ENCODE assay signal across 12 cellular contexts in genomic region chr2:236988690-236989639, GRCh38.
A peak's percentile ranks its signal among the peaks of the same experiment; 100 is the strongest.
DNase-seq lines count a peak whose midpoint lies in the region; ATAC-seq and TF ChIP-seq lines count a peak whose summit lies in the region.
"Had no signal": no experiment of that assay in that cellular context is flagged by ENCODE, and none has a peak within 500 bp of the region (broad histone marks: within the 10 kb centered on the region; RNA-seq: fewer than 3 reads in every experiment).

No MANE protein-coding gene starts in this region.

- H3K36me3 Mint-ChIP-seq in CD14-positive monocyte = no peaks in the 10 kb centered on the region
- H3K36me3 Mint-ChIP-seq in activated CD8-positive, alpha-beta T cell treated with anti-CD3 and anti-CD28 coated beads for 36 hours (ENCODE audit: low read depth) = no peaks in the 10 kb centered on the region
- no peaks in the 10 kb centered on the region for H3K36me3 Mint-ChIP-seq in activated CD8-positive, alpha-beta memory T cell treated with anti-CD3 and anti-CD28 coated beads, Interleukin-2, amount 10 ng/mL, durations not matched to agents 7 days and 5 days

- CTCF ChIA-PET in activated CD8-positive, alpha-beta T cell treated with anti-CD3 and anti-CD28 coated beads for 36 hours (lab: Charles Lee) = no interaction called here
- CTCF ChIA-PET in activated CD8-positive, alpha-beta memory T cell treated with anti-CD3 and anti-CD28 coated beads, Interleukin-2, amount 10 ng/mL, durations not matched to agents 7 days and 5 days (lab: Charles Lee) = no interaction called here

- no peaks in the 10 kb centered on the region for H3K27me3 ChIP-seq in right atrium auricular region

- intact Hi-C loops in CD14-positive monocyte (cut with micrococcal nuclease) (no loop called here), posterior vena cava (cut with DNase I) (no loop called here)
- intact Hi-C loops in activated CD8-positive, alpha-beta T cell treated with anti-CD3 and anti-CD28 coated beads for 36 hours (cut with micrococcal nuclease) = no loop called here

- H3K27ac Mint-ChIP-seq in CD14-positive monocyte = peak overlapping the region; percentile 64 to 93 (median 83)
- H3K27ac Mint-ChIP-seq in activated CD8-positive, alpha-beta T cell treated with anti-CD3 and anti-CD28 coated beads for 36 hours = no peak overlapping the region
- no peak overlapping the region for H3K27ac Mint-ChIP-seq in activated CD8-positive, alpha-beta memory T cell treated with anti-CD3 and anti-CD28 coated beads, Interleukin-2, amount 10 ng/mL, durations not matched to agents 7 days and 5 days
- H3K27ac Mint-ChIP-seq: activated CD4-positive, alpha-beta T cell treated with anti-CD3 and anti-CD28 coated beads for 36 hours; activated naive CD4-positive, alpha-beta T cell treated with anti-CD3 and anti-CD28 coated beads for 36 hours had no signal

- H3K27ac ChIP-seq in right atrium auricular region = peak overlapping the region; percentile 52 to 59

- no peaks in the 10 kb centered on the region for H3K36me3 ChIP-seq in right atrium auricular region

- no peak for TF ChIP-seq CTCF in CD14-positive monocyte (IDR thresholded peaks at IDR 0.05)
- no peak for TF ChIP-seq CTCF in right atrium auricular region (IDR thresholded peaks at IDR 0.05)
- TF ChIP-seq CTCF in activated CD8-positive, alpha-beta T cell treated with anti-CD3 and anti-CD28 coated beads for 36 hours (IDR thresholded peaks at IDR 0.05) = no peak

- DNase-seq in CD14-positive monocyte (ENCODE audit: low spot score) (peak; percentile 71), SKM-1 treated with dmso at 0.1 percent for 144 hours (lab: John Stamatoyannopoulos, UW; ENCODE audit: unreplicated experiment) (peak; percentile 84), right atrium auricular region (ENCODE audit: low spot score) (peak; percentile 94), posterior vena cava (ENCODE audit: low spot score) (peak; percentile 88), kidney tubule cell (ENCODE audit: low spot score) (no peak)
- DNase-seq in activated CD8-positive, alpha-beta T cell treated with anti-CD3 and anti-CD28 coated beads for 36 hours = no peak
- DNase-seq in activated CD8-positive, alpha-beta memory T cell treated with anti-CD3 and anti-CD28 coated beads, Interleukin-2, amount 10 ng/mL, durations not matched to agents 7 days and 5 days = no peak
- DNase-seq: activated CD4-positive, alpha-beta T cell treated with anti-CD3 and anti-CD28 coated beads for 36 hours; activated naive CD4-positive, alpha-beta T cell treated with anti-CD3 and anti-CD28 coated beads for 36 hours; NCI-H1105 treated with DMSO at 0.1 percent for 48 hours; stimulated activated CD8-positive, alpha-beta memory T cell treated with anti-CD3 and anti-CD28 coated beads, Interleukin-4, amount 100 ng/mL, for 48 hours had no signal

- H3K9me3 Mint-ChIP-seq in CD14-positive monocyte = peaks cover 0 to 10% (median 5%) of the 10 kb centered on the region in 7 donors
- no peaks in the 10 kb centered on the region for H3K9me3 Mint-ChIP-seq in activated CD8-positive, alpha-beta T cell treated with anti-CD3 and anti-CD28 coated beads for 36 hours
- no peaks in the 10 kb centered on the region for H3K9me3 Mint-ChIP-seq in activated CD8-positive, alpha-beta memory T cell treated with anti-CD3 and anti-CD28 coated beads, Interleukin-2, amount 10 ng/mL, durations not matched to agents 7 days and 5 days (ENCODE audit: low read depth)
- H3K9me3 Mint-ChIP-seq: activated naive CD4-positive, alpha-beta T cell treated with anti-CD3 and anti-CD28 coated beads for 36 hours had no signal

- H3K27me3 Mint-ChIP-seq in CD14-positive monocyte (ENCODE audit: low read depth in 3 of 3) = peaks cover 8 to 34% (median 12%) of the 10 kb centered on the region in 3 donors
- H3K27me3 Mint-ChIP-seq in activated CD8-positive, alpha-beta T cell treated with anti-CD3 and anti-CD28 coated beads for 36 hours = peaks cover 3% of the 10 kb centered on the region
- H3K27me3 Mint-ChIP-seq in activated CD8-positive, alpha-beta memory T cell treated with anti-CD3 and anti-CD28 coated beads, Interleukin-2, amount 10 ng/mL, durations not matched to agents 7 days and 5 days = peaks cover 20% of the 10 kb centered on the region
- H3K27me3 Mint-ChIP-seq: activated CD4-positive, alpha-beta T cell treated with anti-CD3 and anti-CD28 coated beads for 36 hours had no signal

- POLR2A ChIA-PET in activated CD8-positive, alpha-beta T cell treated with anti-CD3 and anti-CD28 coated beads for 36 hours (lab: Charles Lee) = no interaction called here

- H3K4me3 ChIP-seq in right atrium auricular region = no peak overlapping the region

- H3K4me1 ChIP-seq in right atrium auricular region = peaks cover 0 to 9% of the 10 kb centered on the region in 2 donors

- H3K4me3 Mint-ChIP-seq in CD14-positive monocyte = peak overlapping the region in 1 of 2 donors; percentile 68
- no peak overlapping the region for H3K4me3 Mint-ChIP-seq in activated CD8-positive, alpha-beta T cell treated with anti-CD3 and anti-CD28 coated beads for 36 hours
- no peak overlapping the region for H3K4me3 Mint-ChIP-seq in activated CD8-positive, alpha-beta memory T cell treated with anti-CD3 and anti-CD28 coated beads, Interleukin-2, amount 10 ng/mL, durations not matched to agents 7 days and 5 days
- H3K4me3 Mint-ChIP-seq: activated CD4-positive, alpha-beta T cell treated with anti-CD3 and anti-CD28 coated beads for 36 hours; activated naive CD4-positive, alpha-beta T cell treated with anti-CD3 and anti-CD28 coated beads for 36 hours had no signal

- no peaks in the 10 kb centered on the region for H3K9me3 ChIP-seq in right atrium auricular region

- H3K4me1 Mint-ChIP-seq in CD14-positive monocyte = peaks cover 17% of the 10 kb centered on the region
- H3K4me1 Mint-ChIP-seq in activated CD8-positive, alpha-beta T cell treated with anti-CD3 and anti-CD28 coated beads for 36 hours (ENCODE audit: low read depth) = peaks cover 3% of the 10 kb centered on the region
- no peaks in the 10 kb centered on the region for H3K4me1 Mint-ChIP-seq in activated CD8-positive, alpha-beta memory T cell treated with anti-CD3 and anti-CD28 coated beads, Interleukin-2, amount 10 ng/mL, durations not matched to agents 7 days and 5 days
- H3K4me1 Mint-ChIP-seq: activated CD4-positive, alpha-beta T cell treated with anti-CD3 and anti-CD28 coated beads for 36 hours had no signal

- ATAC-seq in activated CD8-positive, alpha-beta T cell treated with anti-CD3 and anti-CD28 coated beads for 36 hours = no peak
- no peak for ATAC-seq in HG02798 (IDR thresholded peaks at IDR 0.05; ENCODE audit: poor library complexity, unreplicated experiment)
- ATAC-seq in activated CD8-positive, alpha-beta memory T cell treated with anti-CD3 and anti-CD28 coated beads, Interleukin-2, amount 10 ng/mL, durations not matched to agents 7 days and 5 days = no peak
- ATAC-seq: activated CD4-positive, alpha-beta T cell treated with anti-CD3 and anti-CD28 coated beads for 36 hours had no signal

Comparison
In these comparisons a context has a peak if more than half of its experiments do, and no peak if none do; other contexts are left out.
1. DNase-seq: peak in CD14-positive monocyte (single experiment), SKM-1 treated with dmso at 0.1 percent for 144 hours (single experiment), right atrium auricular region (single experiment) and posterior vena cava (single experiment); none in activated CD8-positive, alpha-beta T cell treated with anti-CD3 and anti-CD28 coated beads for 36 hours (single experiment), kidney tubule cell (single experiment) and activated CD8-positive, alpha-beta memory T cell treated with anti-CD3 and anti-CD28 coated beads, Interleukin-2, amount 10 ng/mL, durations not matched to agents 7 days and 5 days (single experiment).
2. H3K27ac Mint-ChIP-seq: peak in CD14-positive monocyte (7 of 7); none in activated CD8-positive, alpha-beta T cell treated with anti-CD3 and anti-CD28 coated beads for 36 hours (single experiment) and activated CD8-positive, alpha-beta memory T cell treated with anti-CD3 and anti-CD28 coated beads, Interleukin-2, amount 10 ng/mL, durations not matched to agents 7 days and 5 days (single experiment).